9 cellular contexts compared by ENCODE assay signal in the genomic region with DNA sequence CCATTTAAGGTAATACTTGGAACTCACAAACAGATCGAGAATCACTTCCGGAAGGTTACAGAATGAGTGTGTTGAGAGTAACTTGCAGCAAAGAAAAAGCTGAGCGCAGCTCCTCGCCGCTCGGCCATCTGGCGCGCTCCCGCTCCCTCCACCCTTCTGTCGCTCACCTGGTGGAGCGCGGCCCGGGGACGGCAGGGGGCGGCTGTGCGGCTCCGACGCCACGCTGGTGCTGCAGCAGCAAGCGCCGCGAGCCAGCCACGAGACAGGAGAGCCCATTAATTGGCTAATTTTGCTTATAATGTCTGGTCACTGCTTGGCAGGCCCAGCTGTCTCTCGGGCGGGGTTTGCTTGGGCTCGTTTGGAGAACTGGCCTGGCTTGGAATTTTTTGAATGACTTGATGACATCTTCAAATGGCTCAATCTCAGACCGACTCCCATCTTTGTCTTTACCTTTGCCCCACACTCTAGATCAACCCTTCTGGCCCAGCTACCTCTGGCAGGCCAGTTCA.
DNase-seq lines count a peak whose midpoint lies in the region; ATAC-seq and TF ChIP-seq lines count a peak whose summit lies in the region.
"Had no signal": no experiment of that assay in that cellular context is flagged by ENCODE, and none has a peak within 500 bp of the region (broad histone marks: within the 10 kb centered on the region; RNA-seq: fewer than 3 reads in every experiment).

No MANE protein-coding gene starts in this region.

- H3K9ac ChIP-seq in Loucy (ENCODE audit: low read depth, low read length, poor library complexity, severe bottlenecking) (no peak overlapping the region), adipocyte (ENCODE audit: low read length) (no peak overlapping the region), subcutaneous abdominal adipose tissue (ENCODE audit: low read length in 5 of 5) (peak overlapping the region in 1 of 5 donors; percentile 6)

- H4K20me1 ChIP-seq in Loucy (ENCODE audit: insufficient read depth, low read length, poor library complexity, severe bottlenecking): no peaks in the 10 kb centered on the region

- no peaks in the 10 kb centered on the region for H3F3A ChIP-seq in Loucy (ENCODE audit: low read depth)

- H3K27ac ChIP-seq in left lung (no peak overlapping the region), subcutaneous abdominal adipose tissue (ENCODE audit: low read depth, low read length) (no peak overlapping the region)
- H3K27ac ChIP-seq: adrenal gland had no signal

- H3K36me3 ChIP-seq in Loucy (ENCODE audit: insufficient read depth, low read length) (no peaks in the 10 kb centered on the region), adipocyte (ENCODE audit: control insufficient read depth, insufficient read depth, low read length, severe bottlenecking) (no peaks in the 10 kb centered on the region), left lung (no peaks in the 10 kb centered on the region), subcutaneous abdominal adipose tissue (ENCODE audit: control insufficient read depth in 5 of 5, insufficient read depth in 5 of 5, low read length in 5 of 5) (no peaks in the 10 kb centered on the region)
- H3K36me3 ChIP-seq: adrenal gland had no signal

- no peaks in the 10 kb centered on the region for H3K79me2 ChIP-seq in Loucy (ENCODE audit: insufficient read depth, low read length)

- POLR2A ChIA-PET in AG04449 (lab: Yijun Ruan, JAX): no interaction called here

- H3K4me3 ChIP-seq in AG04449 (ENCODE audit: low read depth, low read length) (peak overlapping the region; percentile 7; the same call in 1 of the 2 replicates), Loucy (ENCODE audit: low read length, poor library complexity, severe bottlenecking) (peak overlapping the region; percentile 34), adipocyte (ENCODE audit: low read length) (peak overlapping the region; percentile 57), left lung (no peak overlapping the region), subcutaneous abdominal adipose tissue (ENCODE audit: low read depth in 1 of 5, low read length in 5 of 5) (peak overlapping the region; percentile 26 to 41 (median 34))
- H3K4me3 ChIP-seq: adrenal gland had no signal

- no peak for DNase-seq in AG04449 (ENCODE audit: low read depth, low spot score)
- DNase-seq in adipocyte (ENCODE audit: low read depth): no peak
- DNase-seq in left lung: peak in 1 of 2 donors; percentile 85
- DNase-seq in NCI-H2029 (lab: John Stamatoyannopoulos, UW): no peak

- H3K4me1 ChIP-seq in Loucy (ENCODE audit: insufficient read depth, low read length, poor library complexity, severe bottlenecking) (peaks cover 18% of the 10 kb centered on the region), adipocyte (ENCODE audit: control insufficient read depth, insufficient read depth, low read length) (peaks cover 8% of the 10 kb centered on the region), left lung (no peaks in the 10 kb centered on the region), subcutaneous abdominal adipose tissue (ENCODE audit: control insufficient read depth in 5 of 5, insufficient read depth in 5 of 5, low read length in 5 of 5) (peaks cover 0 to 11% (median 8%) of the 10 kb centered on the region in 5 donors)

- peak overlapping the region; percentile 77 for H2AFZ ChIP-seq in Loucy (ENCODE audit: low read length)

- H3K27me3 ChIP-seq in Loucy (ENCODE audit: insufficient read depth, low read length, poor library complexity, severe bottlenecking): no peaks in the 10 kb centered on the region
- no peaks in the 10 kb centered on the region for H3K27me3 ChIP-seq in adipocyte (replicated peaks; ENCODE audit: control insufficient read depth, insufficient read depth, low read length)
- peaks cover 0 to 17% of the 10 kb centered on the region in 2 donors for H3K27me3 ChIP-seq in left lung
- H3K27me3 ChIP-seq in subcutaneous abdominal adipose tissue (ENCODE audit: control insufficient read depth in 5 of 5, insufficient read depth in 4 of 5, low read length in 5 of 5): no peaks in the 10 kb centered on the region
- H3K27me3 ChIP-seq: adrenal gland had no signal

- peak; percentile 75 for ATAC-seq in GM19035 (IDR thresholded peaks at IDR 0.05; ENCODE audit: unreplicated experiment)
- peak; percentile 89 for ATAC-seq in left lung
- no peak for ATAC-seq in HG03521 (IDR thresholded peaks at IDR 0.05; ENCODE audit: unreplicated experiment)

- H3K4me2 ChIP-seq in Loucy (ENCODE audit: low read depth, low read length, poor library complexity, severe bottlenecking): peak overlapping the region; percentile 59

- H3K9me2 ChIP-seq in Loucy (replicated peaks; ENCODE audit: low read depth, low read length): no peaks in the 10 kb centered on the region

- TF ChIP-seq CTCF in AG04449 (IDR thresholded peaks at IDR 0.05; ENCODE audit: insufficient read depth, low read length, missing control alignments) (peak; percentile 52), Loucy (conservative IDR thresholded peaks at IDR 0.05; ENCODE audit: low read length) (peak; percentile 51), left lung (IDR thresholded peaks at IDR 0.05) (no peak)

- CTCF ChIA-PET in AG04449 (lab: Yijun Ruan, JAX): interaction anchor here (1.1 to 1.7 kb wide), 3 partner anchors 10 to 671 kb away, joined by 3 to 5 read pairs (median 3); no protein-coding TSS in a partner anchor

- H3K9me3 ChIP-seq in Loucy (ENCODE audit: insufficient read depth, low read depth, low read length) (no peaks in the 10 kb centered on the region), adipocyte (ENCODE audit: control insufficient read depth, low read length) (no peaks in the 10 kb centered on the region), left lung (no peaks in the 10 kb centered on the region), subcutaneous abdominal adipose tissue (ENCODE audit: control insufficient read depth in 5 of 5, low read length in 5 of 5) (no peaks in the 10 kb centered on the region)
- H3K9me3 ChIP-seq: adrenal gland had no signal

- intact Hi-C loops in left lung (cut with DNase I): no loop called here

Comparison
In these comparisons a context has a peak if more than half of its experiments do, and no peak if none do; other contexts are left out.
1. H3K4me3 ChIP-seq: peak in AG04449 (single experiment), Loucy (single experiment), adipocyte (single experiment) and subcutaneous abdominal adipose tissue (5 of 5); none in left lung (0 of 2).
2. CTCF ChIP-seq: peak in AG04449 (single experiment) and Loucy (single experiment); none in left lung (0 of 2).